Comparison of ENCODE assay signal across 1 cellular context in genomic region chr2:241677392-241677791, GRCh38.
A peak's percentile ranks its signal among the peaks of the same experiment; 100 is the strongest.
TF ChIP-seq lines count a peak whose summit lies in the region.

No MANE protein-coding gene starts in this region.

TF ChIP-seq in H1, 55 proteins besides CTCF, POLR2A, EP300 and RAD21:
- TF ChIP-seq CTBP2 (IDR thresholded peaks at IDR 0.05; ENCODE audit: borderline replicate concordance, insufficient read depth, insufficient read length, low read length) = no peak
- no peak for TF ChIP-seq SIRT6 (IDR thresholded peaks at IDR 0.05; ENCODE audit: low read length)
- no peak for TF ChIP-seq JUND (IDR thresholded peaks at IDR 0.05; ENCODE audit: low read length)
- no peak for TF ChIP-seq ZNF274 (IDR thresholded peaks at IDR 0.05; ENCODE audit: borderline replicate concordance, extremely low read depth, low read length)
- TF ChIP-seq POLR2AphosphoS5 (IDR thresholded peaks at IDR 0.05; ENCODE audit: low read depth, low read length) = 0 out of 2 replicates have a peak, but pooled peaks have one; percentile 20
- no peak for TF ChIP-seq NRF1 (IDR thresholded peaks at IDR 0.05; ENCODE audit: low read depth, low read length)
